8 cellular contexts compared by ENCODE assay signal in genomic region chr1:235999259-235999925, GRCh38.
DNase-seq lines count a peak whose midpoint lies in the region; ATAC-seq and TF ChIP-seq lines count a peak whose summit lies in the region.

No MANE protein-coding gene starts in this region.

- H3K4me1 Mint-ChIP-seq in T-cell (peaks cover 38 to 68% (median 43%) of the 10 kb centered on the region in 3 donors), type B pancreatic cell (ENCODE audit: unreplicated experiment) (peaks cover 4% of the 10 kb centered on the region)
- H3K4me1 Mint-ChIP-seq in naive thymus-derived CD4-positive, alpha-beta T cell = peaks cover 10 to 71% (median 20%) of the 10 kb centered on the region in 7 donors

- TF ChIP-seq CTCF in type B pancreatic cell (conservative IDR thresholded peaks at IDR 0.05) = no peak

- no peaks in the 10 kb centered on the region for H3K36me3 ChIP-seq in naive thymus-derived CD4-positive, alpha-beta T cell (ENCODE audit: control insufficient read depth in 2 of 3, insufficient read depth in 3 of 3, low read length in 3 of 3)
- H3K36me3 ChIP-seq in aorta (ENCODE audit: control insufficient read depth in 1 of 2, insufficient read depth in 2 of 2, low read length in 1 of 2) = no peaks in the 10 kb centered on the region

- intact Hi-C loops in naive thymus-derived CD4-positive, alpha-beta T cell (cut with micrococcal nuclease) = loop anchor here (1.0 to 5.0 kb wide), 13 partner anchors 28 to 671 kb away; partner anchors contain the start of genes ERO1B (in 2 of the 2), ARID4B (in 1 of the 2), GGPS1 (in 1 of the 2) and HEATR1 (in 1 of the 2)
- intact Hi-C loops in aorta (cut with DNase I) = no loop called here

- H3K27ac ChIP-seq in naive thymus-derived CD4-positive, alpha-beta T cell (ENCODE audit: low read depth, low read length) = peak overlapping the region; percentile 22
- H3K27ac ChIP-seq in aorta (ENCODE audit: low read depth in 1 of 2, low read length in 2 of 2) = no peak overlapping the region

- H3K9me3 ChIP-seq in naive thymus-derived CD4-positive, alpha-beta T cell (ENCODE audit: control insufficient read depth in 2 of 3, low read length in 3 of 3) = no peaks in the 10 kb centered on the region
- no peaks in the 10 kb centered on the region for H3K9me3 ChIP-seq in aorta (ENCODE audit: control insufficient read depth, low read length)

- H3K27me3 Mint-ChIP-seq in T-cell (no peaks in the 10 kb centered on the region), type B pancreatic cell (no peaks in the 10 kb centered on the region)
- H3K27me3 Mint-ChIP-seq in naive thymus-derived CD4-positive, alpha-beta T cell = no peaks in the 10 kb centered on the region

- H3K4me1 ChIP-seq in naive thymus-derived CD4-positive, alpha-beta T cell (ENCODE audit: control insufficient read depth in 2 of 2, insufficient read depth in 2 of 2, low read length in 2 of 2) = peaks cover 10 to 31% of the 10 kb centered on the region in 2 donors
- no peaks in the 10 kb centered on the region for H3K4me1 ChIP-seq in aorta (ENCODE audit: control insufficient read depth in 1 of 2, insufficient read depth in 2 of 2, low read length in 2 of 2)

- H3K36me3 Mint-ChIP-seq in T-cell = no peaks in the 10 kb centered on the region
- H3K36me3 Mint-ChIP-seq in naive thymus-derived CD4-positive, alpha-beta T cell = peaks cover 0 to 14% (median 0%) of the 10 kb centered on the region in 5 donors
- peaks cover 9% of the 10 kb centered on the region for H3K36me3 Mint-ChIP-seq in type B pancreatic cell

- POLR2A ChIA-PET in T-cell (lab: Charles Lee) = interaction anchor here in 1 of 2 donors (0.5 kb wide), 1 partner anchor 106 kb away, joined by 6 read pairs; no protein-coding TSS in a partner anchor
- POLR2A ChIA-PET in naive thymus-derived CD4-positive, alpha-beta T cell (lab: Charles Lee) = interaction anchor here (0.6 to 0.9 kb wide), 2 partner anchors 27 to 133 kb away, joined by 3 read pairs; partner anchors contain the start of gene LYST

- CTCF ChIA-PET in T-cell (lab: Charles Lee) = interaction anchor here in 1 of 2 donors (0.6 to 2.3 kb wide), 4 partner anchors 24 to 133 kb away, joined by 3 to 22 read pairs (median 4); partner anchors contain the start of gene LYST
- CTCF ChIA-PET in naive thymus-derived CD4-positive, alpha-beta T cell (lab: Charles Lee) = no interaction called here

- H3K27ac Mint-ChIP-seq in T-cell = peak overlapping the region; percentile 90 to 92
- peak overlapping the region; percentile 19 to 97 (median 80) for H3K27ac Mint-ChIP-seq in naive thymus-derived CD4-positive, alpha-beta T cell
- H3K27ac Mint-ChIP-seq in type B pancreatic cell = peak overlapping the region; percentile 46

- DNase-seq in T-cell (peak; percentile 20 to 75 (median 52)), amniotic epithelial cell (ENCODE audit: low read depth) (peak; percentile 80), type B pancreatic cell (ENCODE audit: extremely low spot score, unreplicated experiment) (no peak), aorta (no peak), NCI-H1105 (lab: John Stamatoyannopoulos, UW) (no peak)
- DNase-seq in naive thymus-derived CD4-positive, alpha-beta T cell = peak in 8 of 9 donors; percentile 7 to 75 (median 37)

- 75 to 83% methylated on average over 8 of the region's 8 CpGs for WGBS in aorta, 2 donors

- peak; percentile 2 for TF ChIP-seq POLR2A in GM18526 (IDR thresholded peaks at IDR 0.05; ENCODE audit: extremely low read depth, insufficient read length)

- ATAC-seq in HG02938 (IDR thresholded peaks at IDR 0.05; ENCODE audit: unreplicated experiment) (peak; percentile 80), T-cell (replicated peaks in 1 of 4) (peak; percentile 87 to 94 (median 93)), aorta (ENCODE audit: low FRiP score) (no peak)
- ATAC-seq in naive thymus-derived CD4-positive, alpha-beta T cell = peak; percentile 90

- H3K4me3 Mint-ChIP-seq in T-cell (peak overlapping the region; percentile 41 to 56 (median 46)), type B pancreatic cell (no peak overlapping the region)
- H3K4me3 Mint-ChIP-seq in naive thymus-derived CD4-positive, alpha-beta T cell = peak overlapping the region in 9 of 10 donors; percentile 0 to 71 (median 55)

- no peaks in the 10 kb centered on the region for H3K27me3 ChIP-seq in naive thymus-derived CD4-positive, alpha-beta T cell (ENCODE audit: control insufficient read depth in 2 of 2, insufficient read depth in 2 of 2, low read length in 2 of 2)
- no peaks in the 10 kb centered on the region for H3K27me3 ChIP-seq in aorta (ENCODE audit: control insufficient read depth in 1 of 2, insufficient read depth in 2 of 2, low read length in 1 of 2)

- no peak overlapping the region for H3K4me3 ChIP-seq in naive thymus-derived CD4-positive, alpha-beta T cell (ENCODE audit: low read length)
- no peak overlapping the region for H3K4me3 ChIP-seq in aorta (ENCODE audit: low read length in 2 of 2)

- H3K9me3 Mint-ChIP-seq in T-cell (no peaks in the 10 kb centered on the region), type B pancreatic cell (peaks cover 4% of the 10 kb centered on the region)
- H3K9me3 Mint-ChIP-seq in naive thymus-derived CD4-positive, alpha-beta T cell = no peaks in the 10 kb centered on the region

Comparison
In these comparisons a context has a peak if more than half of its experiments do, and no peak if none do; other contexts are left out.
1. DNase-seq: peak in T-cell (34 of 34), amniotic epithelial cell (single experiment) and naive thymus-derived CD4-positive, alpha-beta T cell (8 of 9); none in type B pancreatic cell (single experiment), aorta (0 of 2) and NCI-H1105 (single experiment).
2. intact Hi-C loops: an anchor here in naive thymus-derived CD4-positive, alpha-beta T cell (1.0 to 5.0 kb wide); none called in aorta.
3. Peak in every context shown above with its lines, with median percentiles within 50 percentile points of each other: H3K27ac Mint-ChIP-seq.